8 cellular contexts compared by ENCODE assay signal in the genomic region with DNA sequence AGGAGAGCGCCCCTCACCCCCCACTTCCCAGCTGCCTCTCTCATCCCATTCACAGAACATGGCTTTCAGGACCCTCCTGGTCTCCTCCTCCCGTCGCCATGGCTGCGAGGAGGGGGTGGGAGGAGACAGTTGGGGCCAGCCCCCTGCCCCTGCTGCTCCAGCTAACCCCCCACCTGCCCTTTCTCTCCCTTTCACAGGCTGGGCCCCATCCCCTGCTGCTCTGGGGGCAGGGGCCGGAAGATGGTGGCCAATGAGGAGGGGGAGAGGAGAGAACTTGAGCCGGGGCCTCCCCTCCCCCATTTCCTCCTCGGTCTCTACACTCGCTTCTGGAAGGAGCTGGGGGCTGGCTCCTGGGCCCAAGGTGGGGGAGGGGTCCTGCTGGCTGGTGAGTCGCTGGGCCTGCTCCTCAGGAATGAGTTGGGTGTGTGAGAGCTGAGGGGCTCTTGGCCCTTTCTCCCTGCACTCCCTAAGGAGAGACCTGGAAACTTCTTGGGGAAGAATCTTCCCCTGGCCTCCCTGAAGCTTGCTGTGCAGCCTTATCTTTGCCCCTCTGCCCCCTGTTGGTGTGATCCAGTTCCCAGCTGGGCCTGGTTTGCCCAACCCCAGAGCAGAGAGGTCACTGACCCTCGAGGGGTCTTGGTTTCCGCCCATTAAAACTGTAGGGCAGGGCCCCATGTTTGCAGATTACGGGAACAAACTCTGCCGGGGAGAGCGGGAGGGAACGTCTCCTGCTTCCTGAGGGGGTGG. TPM values are rescaled to one million over a fixed set of nuclear protein-coding genes. Genes with fewer than 3 reads are reported as not detected.
DNase-seq lines count a peak whose midpoint lies in the region; ATAC-seq and FAIRE-seq lines count a peak whose summit lies in the region.

No MANE protein-coding gene starts in this region.

- peak overlapping the region; percentile 30 for H3K27ac ChIP-seq in skeletal muscle tissue (ENCODE audit: low read depth, low read length)

- peaks cover 31 to 35% (median 32%) of the 10 kb centered on the region in 3 donors for H3K4me1 ChIP-seq in skeletal muscle tissue (ENCODE audit: control insufficient read depth in 3 of 3, insufficient read depth in 3 of 3, low read length in 3 of 3)

- DNase-seq in NCI-H146 (lab: John Stamatoyannopoulos, UW) (peak; percentile 35), NCI-H146 treated with DMSO at 0.1 percent for 48 hours (lab: John Stamatoyannopoulos, UW; ENCODE audit: unreplicated experiment) (no peak), glomerular visceral epithelial cell (ENCODE audit: extremely low spot score) (peak; percentile 28), epidermal melanocyte (ENCODE audit: insufficient read length, low spot score) (no peak)

- peak; percentile 56 for FAIRE-seq in TTC549 (lab: Jason Lieb, UNC)

- H3K9ac ChIP-seq in skeletal muscle tissue (ENCODE audit: low read depth in 1 of 3, low read length in 3 of 3) = peak overlapping the region in 2 of 3 donors; percentile 23 to 76

- H3K36me3 ChIP-seq in skeletal muscle tissue (ENCODE audit: control insufficient read depth in 3 of 3, insufficient read depth in 3 of 3, low read length in 3 of 3) = no peaks in the 10 kb centered on the region

- peak overlapping the region; percentile 73 to 89 (median 81) for H3K4me3 ChIP-seq in skeletal muscle tissue (ENCODE audit: low read length in 3 of 3)

- ATAC-seq in GM18868 (IDR thresholded peaks at IDR 0.05; ENCODE audit: unreplicated experiment) (no peak), HG03521 (IDR thresholded peaks at IDR 0.05; ENCODE audit: unreplicated experiment) (no peak)

- no peaks in the 10 kb centered on the region for H3K9me3 ChIP-seq in skeletal muscle tissue (ENCODE audit: control insufficient read depth in 3 of 3, low read length in 3 of 3)

- peaks cover 5 to 15% (median 13%) of the 10 kb centered on the region in 3 donors for H3K27me3 ChIP-seq in skeletal muscle tissue (ENCODE audit: control insufficient read depth in 3 of 3, insufficient read depth in 3 of 3, low read length in 3 of 3)

RNA-seq across cellular contexts. Expression of gene YPEL4, which starts 10.2 kb away (rescaled TPM):
- total RNA-seq in skeletal muscle tissue = 0.52 TPM

RNA-seq across cellular contexts. Expression of gene CLP1, which starts 18.1 kb away (rescaled TPM):
- total RNA-seq in skeletal muscle tissue = 20.4 TPM

RNA-seq across cellular contexts. Expression of gene ZDHHC5, which starts 28.4 kb away (rescaled TPM):
- 19.3 TPM for total RNA-seq in skeletal muscle tissue

RNA-seq across cellular contexts. Expression of gene SERPING1, which starts 42.0 kb away (rescaled TPM):
- total RNA-seq in skeletal muscle tissue = 15.1 TPM

Comparison
In these comparisons a context has a peak if more than half of its experiments do, and no peak if none do; other contexts are left out.
1. DNase-seq: peak in NCI-H146 (single experiment) and glomerular visceral epithelial cell (single experiment); none in NCI-H146 treated with DMSO at 0.1 percent for 48 hours (single experiment) and epidermal melanocyte (single experiment).